Comparison of ENCODE assay signal across 19 cellular contexts in genomic region chr1:33043267-33044090, GRCh38.
"Had no signal": no experiment of that assay in that cellular context is flagged by ENCODE, and none has a peak within 500 bp of the region (broad histone marks: within the 10 kb centered on the region; RNA-seq: fewer than 3 reads in every experiment).

No MANE protein-coding gene starts in this region.

- DNase-seq: activated CD4-positive, alpha-beta memory T cell treated with anti-CD3 and anti-CD28 coated beads, Interleukin-2, amount 10 ng/mL, durations not matched to agents 7 days and 5 days; activated CD4-positive, alpha-beta T cell treated with anti-CD3 and anti-CD28 coated beads for 4 hours; activated CD8-positive, alpha-beta memory T cell treated with anti-CD3 and anti-CD28 coated beads, Interleukin-2, amount 10 ng/mL, durations not matched to agents 7 days and 5 days; activated naive CD4-positive, alpha-beta T cell treated with anti-CD3 and anti-CD28 coated beads for 36 hours; activated naive CD8-positive, alpha-beta T cell treated with anti-CD3 and anti-CD28 coated beads, Interleukin-2, amount 50 U/mL, for 24 hours; aorta; effector CD4-positive, alpha-beta T cell; left cardiac atrium; midbrain; naive B cell; stimulated activated CD4-positive, alpha-beta T cell treated with anti-CD3 and anti-CD28 coated beads, Interleukin-12 subunit alpha, Interleukin-12 subunit beta, amount 100 ng/mL, for 4 hours; stimulated activated CD4-positive, alpha-beta T cell treated with anti-CD3 and anti-CD28 coated beads, Interleukin-1b, Interleukin-23, amount 100 ng/mL, for 48 hours; stimulated activated naive CD8-positive, alpha-beta T cell treated with anti-CD3 and anti-CD28 coated beads, Interleukin-15, Interleukin-2, amounts not matched to agents 100 U/mL and 50 U/mL, for 24 hours; T-helper 2 cell; tibial artery had no signal

- H3K36me3 ChIP-seq: breast epithelium, tibial artery had no signal

- H3K9me3 ChIP-seq: breast epithelium, tibial artery had no signal

- H3K27me3 Mint-ChIP-seq: activated CD8-positive, alpha-beta memory T cell treated with anti-CD3 and anti-CD28 coated beads, Interleukin-2, amount 10 ng/mL, durations not matched to agents 7 days and 5 days had no signal

- H3K27ac ChIP-seq: breast epithelium, tibial artery had no signal

- H3K27ac Mint-ChIP-seq: activated CD4-positive, alpha-beta memory T cell treated with anti-CD3 and anti-CD28 coated beads, Interleukin-2, amount 10 ng/mL, durations not matched to agents 7 days and 5 days; activated CD8-positive, alpha-beta memory T cell treated with anti-CD3 and anti-CD28 coated beads, Interleukin-2, amount 10 ng/mL, durations not matched to agents 7 days and 5 days; activated naive CD4-positive, alpha-beta T cell treated with anti-CD3 and anti-CD28 coated beads for 36 hours; activated naive CD8-positive, alpha-beta T cell treated with anti-CD3 and anti-CD28 coated beads, Interleukin-2, amount 50 U/mL, for 24 hours; activated T-helper 2 cell treated with anti-CD3 and anti-CD28 coated beads, Interferon-gamma antibody, Interleukin-2, Interleukin-4, amounts not matched to agents 10 μg/mL and 5 μg/mL and 100 μg/mL, durations not matched to agents 14 hours and 24 hours and 36 hours; naive B cell had no signal

- H3K27me3 ChIP-seq: breast epithelium, tibial artery had no signal

- H3K36me3 Mint-ChIP-seq: activated CD8-positive, alpha-beta memory T cell treated with anti-CD3 and anti-CD28 coated beads, Interleukin-2, amount 10 ng/mL, durations not matched to agents 7 days and 5 days had no signal

- H3K4me3 ChIP-seq: breast epithelium, lung, tibial artery had no signal

- H3K4me1 ChIP-seq: breast epithelium, tibial artery had no signal

- H3K4me3 Mint-ChIP-seq: activated CD4-positive, alpha-beta memory T cell treated with anti-CD3 and anti-CD28 coated beads, Interleukin-2, amount 10 ng/mL, durations not matched to agents 7 days and 5 days; activated CD8-positive, alpha-beta memory T cell treated with anti-CD3 and anti-CD28 coated beads, Interleukin-2, amount 10 ng/mL, durations not matched to agents 7 days and 5 days; activated naive CD4-positive, alpha-beta T cell treated with anti-CD3 and anti-CD28 coated beads for 36 hours; activated naive CD8-positive, alpha-beta T cell treated with anti-CD3 and anti-CD28 coated beads, Interleukin-2, amount 50 U/mL, for 24 hours; naive B cell had no signal

- ATAC-seq: activated CD8-positive, alpha-beta memory T cell treated with anti-CD3 and anti-CD28 coated beads, Interleukin-2, amount 10 ng/mL, durations not matched to agents 7 days and 5 days; activated naive CD8-positive, alpha-beta T cell treated with anti-CD3 and anti-CD28 coated beads, Interleukin-2, amount 50 U/mL, for 24 hours; esophagus mucosa; left cardiac atrium; stimulated activated naive CD8-positive, alpha-beta T cell treated with anti-CD3 and anti-CD28 coated beads, Interleukin-15, Interleukin-2, amounts not matched to agents 100 U/mL and 50 U/mL, for 24 hours had no signal

- H3K9me3 Mint-ChIP-seq: activated CD4-positive, alpha-beta memory T cell treated with anti-CD3 and anti-CD28 coated beads, Interleukin-2, amount 10 ng/mL, durations not matched to agents 7 days and 5 days; activated naive CD4-positive, alpha-beta T cell treated with anti-CD3 and anti-CD28 coated beads for 36 hours; activated naive CD8-positive, alpha-beta T cell treated with anti-CD3 and anti-CD28 coated beads, Interleukin-2, amount 50 U/mL, for 24 hours; activated T-helper 2 cell treated with anti-CD3 and anti-CD28 coated beads, Interferon-gamma antibody, Interleukin-2, Interleukin-4, amounts not matched to agents 10 μg/mL and 5 μg/mL and 100 μg/mL, durations not matched to agents 14 hours and 24 hours and 36 hours; naive B cell had no signal
